In genomic region chr15:38563723-38564519, GRCh38 we compare ENCODE assay signal across 8 cellular contexts. TPM values are rescaled to one million over a fixed set of nuclear protein-coding genes. Genes with fewer than 3 reads are reported as not detected.
DNase-seq lines count a peak whose midpoint lies in the region; ATAC-seq lines count a peak whose summit lies in the region.

No MANE protein-coding gene starts in this region.

- H3K23ac ChIP-seq in mesenchymal stem cell (ENCODE audit: low read length in 2 of 2): no peak overlapping the region

- H3K14ac ChIP-seq in mesenchymal stem cell (ENCODE audit: low read length in 2 of 2): no peak overlapping the region

- peak overlapping the region; percentile 99 for H3K4me2 ChIP-seq in mesenchymal stem cell (ENCODE audit: low read length, poor library complexity, severe bottlenecking)

- H3K27ac ChIP-seq in ectodermal cell (ENCODE audit: insufficient read depth, low read depth, low read length, poor library complexity, severe bottlenecking): no peak overlapping the region
- H3K27ac ChIP-seq in mesenchymal stem cell (ENCODE audit: low read length, poor library complexity, severe bottlenecking): no peak overlapping the region

- no peak overlapping the region for H2AK5ac ChIP-seq in mesenchymal stem cell (ENCODE audit: low read length, severe bottlenecking)

- H3K9me3 ChIP-seq in ectodermal cell (ENCODE audit: control insufficient read depth, low read length) (no peaks in the 10 kb centered on the region), mesenchymal stem cell (ENCODE audit: control insufficient read depth, low read length) (no peaks in the 10 kb centered on the region)

- no peak overlapping the region for H2BK5ac ChIP-seq in mesenchymal stem cell (ENCODE audit: low read depth, low read length, poor library complexity, severe bottlenecking)

- H3K4me1 ChIP-seq in ectodermal cell (ENCODE audit: control insufficient read depth, insufficient read depth, low read length) (peaks cover 9% of the 10 kb centered on the region), mesenchymal stem cell (ENCODE audit: control insufficient read depth, insufficient read depth, low read depth, low read length) (peaks cover 11% of the 10 kb centered on the region)

- WGBS in ectodermal cell, 2 experiments: 11 to 12% methylated on average over 59 of the region's 59 CpGs
- 20% methylated on average over 36 of the region's 59 CpGs for WGBS in mesenchymal stem cell

- peak; percentile 70 for ATAC-seq in HG02642 (IDR thresholded peaks at IDR 0.05; ENCODE audit: poor library complexity, unreplicated experiment)

- no peak overlapping the region for H2AFZ ChIP-seq in mesenchymal stem cell (ENCODE audit: low read depth, low read length)

- H2BK120ac ChIP-seq in mesenchymal stem cell (ENCODE audit: low read depth, low read length): no peak overlapping the region

- peaks cover 44% of the 10 kb centered on the region for H3K27me3 ChIP-seq in ectodermal cell (ENCODE audit: control insufficient read depth, insufficient read depth, low read length, poor library complexity, severe bottlenecking)
- H3K27me3 ChIP-seq in mesenchymal stem cell (ENCODE audit: control insufficient read depth in 1 of 2, insufficient read depth in 1 of 2, low read length in 2 of 2): peaks cover 24 to 65% of the 10 kb centered on the region in 2 experiments

- H3K9ac ChIP-seq in mesenchymal stem cell (ENCODE audit: low read length): no peak overlapping the region

- no peak overlapping the region for H2BK15ac ChIP-seq in mesenchymal stem cell (ENCODE audit: low read depth, poor library complexity, severe bottlenecking)

- H3K4ac ChIP-seq in mesenchymal stem cell (ENCODE audit: low read depth in 1 of 2, low read length in 2 of 2): no peak overlapping the region

- no peak overlapping the region for H4K8ac ChIP-seq in mesenchymal stem cell (ENCODE audit: low read length)

- no peaks in the 10 kb centered on the region for H3K79me1 ChIP-seq in mesenchymal stem cell (replicated peaks; ENCODE audit: low read length, poor library complexity, severe bottlenecking)

- H3K18ac ChIP-seq in mesenchymal stem cell (ENCODE audit: low read depth in 1 of 2, low read length in 2 of 2): no peak overlapping the region

- H3K36me3 ChIP-seq in ectodermal cell (ENCODE audit: control insufficient read depth, insufficient read depth, low read length): no peaks in the 10 kb centered on the region
- H3K36me3 ChIP-seq in mesenchymal stem cell (ENCODE audit: control insufficient read depth in 1 of 2, insufficient read depth in 2 of 2, low read depth in 1 of 2, low read length in 2 of 2): no peaks in the 10 kb centered on the region

- peak; percentile 0 for DNase-seq in NCI-H1092 treated with DMSO at 0.1 percent for 48 hours (lab: John Stamatoyannopoulos, UW)
- no peak for DNase-seq in NCI-H1092 (lab: John Stamatoyannopoulos, UW)
- peak; percentile 1 to 42 for DNase-seq in NCI-H1930 (lab: John Stamatoyannopoulos, UW)
- peak; percentile 91 for DNase-seq in activated CD4-positive, alpha-beta T cell treated with anti-CD3 and anti-CD28 coated beads, Interleukin-2, amount 50 U/mL, for 48 hours
- peak; percentile 50 for DNase-seq in mesenchymal stem cell
- peak; percentile 77 for DNase-seq in stimulated activated CD8-positive, alpha-beta memory T cell treated with anti-CD3 and anti-CD28 coated beads, Interleukin-15, amount 100 ng/mL, for 1 hour (ENCODE audit: low read depth)

- no peak overlapping the region for H4K91ac ChIP-seq in mesenchymal stem cell (ENCODE audit: low read length)

- H2BK12ac ChIP-seq in mesenchymal stem cell (ENCODE audit: low read length in 2 of 2): no peak overlapping the region

- H3K4me3 ChIP-seq in ectodermal cell (ENCODE audit: insufficient read depth, low read depth, low read length): peak overlapping the region; percentile 63
- peak overlapping the region; percentile 65 to 68 for H3K4me3 ChIP-seq in mesenchymal stem cell (ENCODE audit: insufficient read depth in 1 of 2, low read depth in 1 of 2, low read length in 2 of 2)

RNA-seq across cellular contexts. Expression of gene RASGRP1, which starts 0.7 kb away (rescaled TPM):
- 3.9 TPM for polyA plus RNA-seq in ectodermal cell (2013, experiment 1 of 4)
- polyA plus RNA-seq in ectodermal cell (2013, experiment 2 of 4): 3.2 TPM
- polyA plus RNA-seq in ectodermal cell (2013, experiment 3 of 4): 3.8 TPM
- polyA plus RNA-seq in ectodermal cell (2013, experiment 4 of 4): 4.0 TPM
- 0.01 TPM for polyA plus RNA-seq in mesenchymal stem cell (2013, experiment 1 of 2)
- 0.01 TPM for polyA plus RNA-seq in mesenchymal stem cell (2013, experiment 2 of 2)
